In genomic region chr4:42401171-42401570, GRCh38 we compare ENCODE assay signal across 15 cellular contexts. TPM values are rescaled to one million over a fixed set of nuclear protein-coding genes. Genes with fewer than 3 reads are reported as not detected.
DNase-seq lines count a peak whose midpoint lies in the region; ATAC-seq lines count a peak whose summit lies in the region.
"Had no signal": no experiment of that assay in that cellular context is flagged by ENCODE, and none has a peak within 500 bp of the region (broad histone marks: within the 10 kb centered on the region; RNA-seq: fewer than 3 reads in every experiment).

No MANE protein-coding gene starts in this region.

- DNase-seq in activated T-cell treated with anti-CD3 and anti-CD28 coated beads, Interleukin-2, amount 50 U/mL, for 24 hours, result no peak
- no peak for DNase-seq in activated T-cell treated with anti-CD3 and anti-CD28 coated beads, Interleukin-2, amount 50 U/mL, for 1 hour
- DNase-seq in NCI-H2171 (lab: John Stamatoyannopoulos, UW), result peak; percentile 0
- DNase-seq in cerebellar cortex (ENCODE audit: low spot score), result peak; percentile 13
- no peak for DNase-seq in neuronal stem cell (ENCODE audit: low spot score)
- no peak for DNase-seq in hippocampal formation (lab: John Stamatoyannopoulos, UW)
- DNase-seq: activated CD8-positive, alpha-beta T cell treated with anti-CD3 and anti-CD28 coated beads, Interleukin-2, amount 10 ng/mL, durations not matched to agents 7 days and 5 days; GM23248; NCI-H1105 treated with DMSO at 0.1 percent for 48 hours; Right ventricle myocardium superior; stimulated activated CD4-positive, alpha-beta T cell treated with anti-CD3 and anti-CD28 coated beads, Interleukin-1b, Interleukin-23, amount 100 ng/mL, for 48 hours had no signal

- H3K27me3 ChIP-seq in neuronal stem cell (ENCODE audit: control insufficient read depth in 3 of 3, insufficient read depth in 3 of 3, low read depth in 1 of 3, low read length in 3 of 3), result peaks cover 9 to 57% (median 46%) of the 10 kb centered on the region in 3 experiments

- H3K4me3 ChIP-seq in neuronal stem cell (ENCODE audit: low read length in 2 of 2), result no peak overlapping the region
- H3K4me3 ChIP-seq: GM23248 had no signal

- H3K9me3 Mint-ChIP-seq in activated T-cell treated with anti-CD3 and anti-CD28 coated beads, Interleukin-2, amount 50 U/mL, for 24 hours, result no peaks in the 10 kb centered on the region
- H3K9me3 Mint-ChIP-seq: activated naive CD4-positive, alpha-beta T cell treated with anti-CD3 and anti-CD28 coated beads, Interleukin-2, amount 50 U/mL, for 72 hours had no signal

- peak overlapping the region; percentile 35 for H3K23ac ChIP-seq in neuronal stem cell (ENCODE audit: low read depth, low read length, poor library complexity)

- H3K18ac ChIP-seq in neuronal stem cell (ENCODE audit: low read length), result no peak overlapping the region

- H2BK120ac ChIP-seq in neuronal stem cell (ENCODE audit: low read depth, low read length), result no peak overlapping the region

- no peaks in the 10 kb centered on the region for H3K9me3 ChIP-seq in neuronal stem cell (replicated peaks in 1 of 2; ENCODE audit: control insufficient read depth in 2 of 2, insufficient read depth in 1 of 2, low read depth in 1 of 2, low read length in 2 of 2)

- peaks cover 5% of the 10 kb centered on the region for H3K36me3 Mint-ChIP-seq in activated T-cell treated with anti-CD3 and anti-CD28 coated beads, Interleukin-2, amount 50 U/mL, for 24 hours (ENCODE audit: low read depth)

- H3K79me1 ChIP-seq in neuronal stem cell (ENCODE audit: low read depth, low read length), result no peaks in the 10 kb centered on the region

- no peak overlapping the region for H4K91ac ChIP-seq in neuronal stem cell (ENCODE audit: low read depth, low read length, poor library complexity)

- no CpG with 5 or more reads among the region's 9 CpGs for WGBS in neuronal stem cell (ENCODE audit: extremely low coverage in 2 of 2, insufficient read length in 2 of 2, insufficient replicate concordance in 1 of 2), 2 donors

- ATAC-seq in HG02571 (IDR thresholded peaks at IDR 0.05; ENCODE audit: unreplicated experiment) (no peak), HG02678 (IDR thresholded peaks at IDR 0.05; ENCODE audit: unreplicated experiment) (no peak)
- ATAC-seq: activated CD8-positive, alpha-beta T cell treated with anti-CD3 and anti-CD28 coated beads, Interleukin-2, amount 10 ng/mL, durations not matched to agents 7 days and 5 days; activated naive CD4-positive, alpha-beta T cell treated with anti-CD3 and anti-CD28 coated beads, Interleukin-2, amount 50 U/mL, for 72 hours had no signal

- no peak overlapping the region for H3K14ac ChIP-seq in neuronal stem cell (ENCODE audit: low read length)

- H2BK15ac ChIP-seq in neuronal stem cell (ENCODE audit: low read length), result no peak overlapping the region

- H2AFZ ChIP-seq in neuronal stem cell (ENCODE audit: low read length), result no peak overlapping the region
- H2AFZ ChIP-seq: GM23248, parathyroid adenoma had no signal

- H3K36me3 ChIP-seq in neuronal stem cell (replicated peaks in 1 of 2; ENCODE audit: control insufficient read depth in 2 of 2, insufficient read depth in 2 of 2, low read length in 2 of 2), result no peaks in the 10 kb centered on the region

- H3K9ac ChIP-seq in neuronal stem cell (ENCODE audit: low read depth, low read length, poor library complexity), result no peak overlapping the region
- H3K9ac ChIP-seq: GM23248, parathyroid adenoma had no signal

- peaks cover 8 to 15% of the 10 kb centered on the region in 2 donors for H3K4me1 ChIP-seq in neuronal stem cell (ENCODE audit: control insufficient read depth in 2 of 2, insufficient read depth in 1 of 2, low read depth in 1 of 2, low read length in 2 of 2)
- H3K4me1 ChIP-seq: parathyroid adenoma had no signal

- H3K4ac ChIP-seq in neuronal stem cell (ENCODE audit: low read length), result no peak overlapping the region

- no peak overlapping the region for H3K27ac ChIP-seq in neuronal stem cell (replicated peaks; ENCODE audit: low read length)
- H3K27ac ChIP-seq: GM23248, parathyroid adenoma had no signal

- H3K4me3 Mint-ChIP-seq in activated T-cell treated with anti-CD3 and anti-CD28 coated beads, Interleukin-2, amount 50 U/mL, for 24 hours, result no peak overlapping the region
- H3K4me3 Mint-ChIP-seq: activated CD8-positive, alpha-beta T cell treated with anti-CD3 and anti-CD28 coated beads, Interleukin-2, amount 10 ng/mL, durations not matched to agents 7 days and 5 days had no signal

- H3K4me2 ChIP-seq in neuronal stem cell (ENCODE audit: insufficient read depth, low read length, poor library complexity, severe bottlenecking), result no peak overlapping the region

- no peak overlapping the region for H2BK12ac ChIP-seq in neuronal stem cell (ENCODE audit: low read length)

- H3K27ac Mint-ChIP-seq in activated T-cell treated with anti-CD3 and anti-CD28 coated beads, Interleukin-2, amount 50 U/mL, for 24 hours, result peak overlapping the region; percentile 35
- H3K27ac Mint-ChIP-seq: activated CD8-positive, alpha-beta T cell treated with anti-CD3 and anti-CD28 coated beads, Interleukin-2, amount 10 ng/mL, durations not matched to agents 7 days and 5 days; activated naive CD4-positive, alpha-beta T cell treated with anti-CD3 and anti-CD28 coated beads, Interleukin-2, amount 50 U/mL, for 72 hours had no signal

- no peak overlapping the region for H2BK5ac ChIP-seq in neuronal stem cell (ENCODE audit: low read length)

- H2AK5ac ChIP-seq in neuronal stem cell (ENCODE audit: low read depth, low read length), result no peak overlapping the region

- H3K4me1 Mint-ChIP-seq in activated T-cell treated with anti-CD3 and anti-CD28 coated beads, Interleukin-2, amount 50 U/mL, for 24 hours (ENCODE audit: low read depth), result peaks cover 29% of the 10 kb centered on the region

- no peak overlapping the region for H4K8ac ChIP-seq in neuronal stem cell (ENCODE audit: low read depth, low read length)

- peaks cover 52% of the 10 kb centered on the region for H3K27me3 Mint-ChIP-seq in activated T-cell treated with anti-CD3 and anti-CD28 coated beads, Interleukin-2, amount 50 U/mL, for 24 hours

RNA-seq across cellular contexts. Expression of gene SHISA3, which starts 3.9 kb away (rescaled TPM):
- 0.07 TPM for polyA plus RNA-seq in neuronal stem cell (2013, experiment 1 of 2)
- 0.12 TPM for polyA plus RNA-seq in neuronal stem cell (2013, experiment 2 of 2)

Comparison
In these comparisons a context has a peak if more than half of its experiments do, and no peak if none do; other contexts are left out.
1. DNase-seq: peak in NCI-H2171 (single experiment) and cerebellar cortex (single experiment); none in activated T-cell treated with anti-CD3 and anti-CD28 coated beads, Interleukin-2, amount 50 U/mL, for 24 hours (single experiment), activated T-cell treated with anti-CD3 and anti-CD28 coated beads, Interleukin-2, amount 50 U/mL, for 1 hour (single experiment), neuronal stem cell (single experiment) and hippocampal formation (0 of 2).